In the genomic region with DNA sequence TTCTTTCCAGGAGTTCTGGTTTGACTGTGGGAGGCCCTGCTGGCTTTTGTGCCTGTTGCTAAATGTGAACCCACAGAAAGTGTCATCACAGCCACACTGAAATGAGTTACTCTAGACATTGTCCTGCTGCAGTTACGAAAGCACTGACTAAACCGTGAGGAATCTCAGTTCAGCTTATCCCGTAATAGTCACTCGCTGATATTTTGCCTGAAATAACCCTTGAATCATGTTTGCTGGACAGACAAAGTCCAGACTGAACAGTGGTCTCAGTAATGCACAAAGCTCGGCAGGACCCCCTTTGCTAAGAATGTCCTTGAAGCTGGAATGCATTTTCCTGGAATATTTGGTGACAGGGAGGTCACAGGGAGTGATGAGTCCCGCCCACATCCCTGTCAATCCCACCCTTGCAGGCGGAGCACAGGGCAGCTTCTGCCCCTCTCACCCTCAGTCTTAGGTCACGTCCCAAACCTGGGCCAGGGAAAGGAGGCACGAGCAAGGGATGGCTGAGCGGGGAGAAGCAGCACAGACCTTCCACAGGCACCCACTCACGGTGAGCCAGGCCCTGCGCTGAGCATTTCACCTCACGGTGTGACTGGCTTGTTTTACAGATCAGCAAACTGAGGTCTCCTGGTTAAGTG, we compare ENCODE assay signal across 11 cellular contexts. TPM values are rescaled to one million over a fixed set of nuclear protein-coding genes. Genes with fewer than 3 reads are reported as not detected.
A peak's percentile ranks its signal among the peaks of the same experiment; 100 is the strongest.
DNase-seq lines count a peak whose midpoint lies in the region; ATAC-seq and TF ChIP-seq lines count a peak whose summit lies in the region.
"Had no signal": no experiment of that assay in that cellular context is flagged by ENCODE, and none has a peak within 500 bp of the region (broad histone marks: within the 10 kb centered on the region; RNA-seq: fewer than 3 reads in every experiment).

No MANE protein-coding gene starts in this region.

- DNase-seq in HS-27A (ENCODE audit: low read depth) (peak; percentile 26), heart left ventricle (peak in 3 of 5 donors; percentile 26 to 53 (median 41)), thoracic aorta (ENCODE audit: low spot score) (no peak), CD14-positive monocyte (ENCODE audit: low spot score) (no peak), NCI-H187 (lab: John Stamatoyannopoulos, UW) (no peak), OCI-M1 (lab: John Stamatoyannopoulos, UW) (no peak), NCI-H2196 (lab: John Stamatoyannopoulos, UW; ENCODE audit: unreplicated experiment) (no peak)
- DNase-seq: activated CD4-positive, alpha-beta memory T cell treated with anti-CD3 and anti-CD28 coated beads, Interleukin-2, amount 10 ng/mL, durations not matched to agents 7 days and 5 days; NCI-H1092 treated with DMSO at 0.1 percent for 48 hours; occipital lobe had no signal

- 59 to 70% (median 66%) methylated on average over 13 of the region's 13 CpGs for WGBS in heart left ventricle, 4 donors

- H3K27ac Mint-ChIP-seq in CD14-positive monocyte = no peak overlapping the region
- H3K27ac Mint-ChIP-seq: activated CD4-positive, alpha-beta memory T cell treated with anti-CD3 and anti-CD28 coated beads, Interleukin-2, amount 10 ng/mL, durations not matched to agents 7 days and 5 days had no signal

- H3K36me3 ChIP-seq in heart left ventricle (peaks cover 0 to 85% (median 47%) of the 10 kb centered on the region in 9 donors), thoracic aorta (no peaks in the 10 kb centered on the region)

- H3K4me1 ChIP-seq in heart left ventricle = peaks cover 8 to 57% (median 39%) of the 10 kb centered on the region in 12 donors
- peaks cover 23 to 68% of the 10 kb centered on the region in 2 donors for H3K4me1 ChIP-seq in thoracic aorta (ENCODE audit: control insufficient read depth in 1 of 2, low read depth in 2 of 2)

- intact Hi-C loops in heart left ventricle (cut with DNase I) = loop anchor here in 3 of 10 donors (5.0 to 10.0 kb wide), 2 partner anchors 71 to 91 kb away; a partner anchor contains a TSS
- intact Hi-C loops in CD14-positive monocyte (cut with micrococcal nuclease) = no loop called here

- H3K36me3 Mint-ChIP-seq in CD14-positive monocyte = peaks cover 78 to 81% of the 10 kb centered on the region in 2 donors

- no peaks in the 10 kb centered on the region for H3K27me3 ChIP-seq in heart left ventricle
- H3K27me3 ChIP-seq in thoracic aorta (replicated peaks; ENCODE audit: insufficient read depth) = no peaks in the 10 kb centered on the region

- TF ChIP-seq CTCF in heart left ventricle (IDR thresholded peaks at IDR 0.05) = no peak
- no peak for TF ChIP-seq CTCF in thoracic aorta (IDR thresholded peaks at IDR 0.05)
- TF ChIP-seq CTCF in CD14-positive monocyte (IDR thresholded peaks at IDR 0.05) = no peak

- peak; percentile 16 to 62 (median 52) for ATAC-seq in heart left ventricle
- peak; percentile 59 for ATAC-seq in thoracic aorta (ENCODE audit: insufficient number of reproducible peaks, low FRiP score, low read depth)

- peaks cover 2% of the 10 kb centered on the region for H3K4me1 Mint-ChIP-seq in CD14-positive monocyte

- H3K9me3 Mint-ChIP-seq in CD14-positive monocyte = no peaks in the 10 kb centered on the region
- H3K9me3 Mint-ChIP-seq: activated CD4-positive, alpha-beta memory T cell treated with anti-CD3 and anti-CD28 coated beads, Interleukin-2, amount 10 ng/mL, durations not matched to agents 7 days and 5 days had no signal

- TF ChIP-seq POLR2A in heart left ventricle (IDR thresholded peaks at IDR 0.05) = no peak

- no peaks in the 10 kb centered on the region for H3K27me3 Mint-ChIP-seq in CD14-positive monocyte (ENCODE audit: low read depth in 3 of 3)
- H3K27me3 Mint-ChIP-seq: activated CD4-positive, alpha-beta memory T cell treated with anti-CD3 and anti-CD28 coated beads, Interleukin-2, amount 10 ng/mL, durations not matched to agents 7 days and 5 days had no signal

- H3K9me3 ChIP-seq in heart left ventricle (no peaks in the 10 kb centered on the region), thoracic aorta (no peaks in the 10 kb centered on the region)

- peak overlapping the region; percentile 23 for H3K27ac ChIP-seq in angular gyrus (ENCODE audit: low read depth, low read length)
- H3K27ac ChIP-seq in heart left ventricle = peak overlapping the region; percentile 30 to 95 (median 74)
- peak overlapping the region; percentile 91 to 97 for H3K27ac ChIP-seq in thoracic aorta

- H3K4me3 ChIP-seq in heart left ventricle = no peak overlapping the region
- no peak overlapping the region for H3K4me3 ChIP-seq in thoracic aorta

- H3K4me3 Mint-ChIP-seq in CD14-positive monocyte = no peak overlapping the region
- H3K4me3 Mint-ChIP-seq: activated CD4-positive, alpha-beta memory T cell treated with anti-CD3 and anti-CD28 coated beads, Interleukin-2, amount 10 ng/mL, durations not matched to agents 7 days and 5 days had no signal

RNA-seq across cellular contexts. Expression of a gene that starts 53.4 kb away (rescaled TPM):
- total RNA-seq in heart left ventricle (100 to 1,000 TPM in 8 of 9 donors, 10 to 100 TPM in 1; 94.6 to 200 (median 172) TPM), thoracic aorta (100 to 1,000 TPM; 120 to 126 TPM)
- polyA plus RNA-seq in heart left ventricle (100 to 1,000 TPM in 1 of 2 donors, 10 to 100 TPM in 1; 69.2 to 139 TPM), CD14-positive monocyte (10 to 100 TPM; 79.3 to 89.1 TPM)

Comparison
In these comparisons a context has a peak if more than half of its experiments do, and no peak if none do; other contexts are left out.
1. DNase-seq: peak in HS-27A (single experiment) and heart left ventricle (3 of 5); none in thoracic aorta (single experiment), CD14-positive monocyte (single experiment), NCI-H187 (0 of 2), OCI-M1 (single experiment) and NCI-H2196 (single experiment).
2. H3K27ac ChIP-seq: peak in every context shown above with its lines; median percentile 94 in thoracic aorta; 74 in heart left ventricle; 23 in angular gyrus.